In genomic region chr16:89720520-89720858, GRCh38 we compare ENCODE assay signal across 8 cellular contexts. TPM values are rescaled to one million over a fixed set of nuclear protein-coding genes. Genes with fewer than 3 reads are reported as not detected.
DNase-seq lines count a peak whose midpoint lies in the region; ATAC-seq and TF ChIP-seq lines count a peak whose summit lies in the region.

No MANE protein-coding gene starts in this region.

- intact Hi-C loops in esophagus muscularis mucosa (cut with DNase I): loop anchor here (5.0 kb wide), 1 partner anchor 147 kb away; no protein-coding TSS in a partner anchor

- TF ChIP-seq POLR2A in esophagus muscularis mucosa (IDR thresholded peaks at IDR 0.05; ENCODE audit: low read depth): no peak

- no peak for TF ChIP-seq EP300 in esophagus muscularis mucosa (IDR thresholded peaks at IDR 0.05)

- peaks cover 49% of the 10 kb centered on the region for H3K4me1 Mint-ChIP-seq in nephron progenitor cell

- no peaks in the 10 kb centered on the region; the same call in 1 of the 2 replicates for H3K9me3 ChIP-seq in SJSA1 (replicated peaks)
- H3K9me3 ChIP-seq in esophagus muscularis mucosa: no peaks in the 10 kb centered on the region

- H3K9me3 Mint-ChIP-seq in nephron progenitor cell: no peaks in the 10 kb centered on the region

- no peaks in the 10 kb centered on the region for H3K27me3 ChIP-seq in SJSA1 (replicated peaks)
- no peaks in the 10 kb centered on the region for H3K27me3 ChIP-seq in esophagus muscularis mucosa

- DNase-seq in NCI-H82 (lab: John Stamatoyannopoulos, UW) (peak; percentile 74), NCI-H82 treated with DMSO at 0.1 percent for 48 hours (lab: John Stamatoyannopoulos, UW; ENCODE audit: unreplicated experiment) (no peak), SJSA1 (ENCODE audit: low read depth in 1 of 2, low spot score in 2 of 2) (peak in 1 of 2 experiments; percentile 46), esophagus muscularis mucosa (ENCODE audit: extremely low spot score) (peak; percentile 90), nephron progenitor cell (peak; percentile 83), HK-2 (ENCODE audit: unreplicated experiment) (no peak)

- H3K27ac Mint-ChIP-seq in nephron progenitor cell: no peak overlapping the region

- H3K27ac ChIP-seq in SJSA1 (peak overlapping the region; percentile 65), esophagus muscularis mucosa (replicated peaks in 1 of 4) (peak overlapping the region; percentile 98 to 99 (median 99))

- peaks cover 46% of the 10 kb centered on the region for H3K36me3 ChIP-seq in SJSA1
- peaks cover 22 to 36% (median 34%) of the 10 kb centered on the region in 4 donors for H3K36me3 ChIP-seq in esophagus muscularis mucosa

- peaks cover 33% of the 10 kb centered on the region for H3K36me3 Mint-ChIP-seq in nephron progenitor cell (ENCODE audit: low read depth)

- TF ChIP-seq CTCF in esophagus muscularis mucosa (IDR thresholded peaks at IDR 0.05): no peak
- no peak for TF ChIP-seq CTCF in nephron progenitor cell (IDR thresholded peaks at IDR 0.05)

- H3K4me3 ChIP-seq in SJSA1 (peak overlapping the region; percentile 83), esophagus muscularis mucosa (peak overlapping the region; percentile 92 to 99 (median 94))

- H3K4me1 ChIP-seq in SJSA1 (replicated peaks): peaks cover 30% of the 10 kb centered on the region
- H3K4me1 ChIP-seq in esophagus muscularis mucosa: peaks cover 35 to 53% (median 44%) of the 10 kb centered on the region in 4 donors

- ATAC-seq in HG02798 (IDR thresholded peaks at IDR 0.05; ENCODE audit: poor library complexity, unreplicated experiment) (peak; percentile 30), GM18861 (IDR thresholded peaks at IDR 0.05; ENCODE audit: unreplicated experiment) (no peak)

- whole genome bisulfite sequencing in esophagus muscularis mucosa: 2% methylated on average over 11 of the region's 39 CpGs

- peak overlapping the region; percentile 91 for H3K4me3 Mint-ChIP-seq in nephron progenitor cell

- H3K27me3 Mint-ChIP-seq in nephron progenitor cell (ENCODE audit: low read depth, poor library complexity): peaks cover 13% of the 10 kb centered on the region

RNA-seq across cellular contexts. Expression of gene VPS9D1, which starts 0.2 kb away (rescaled TPM):
- total RNA-seq in SJSA1 (2014; rRNA removed; shearing (Covaris generic)): 4.5 and 8.1 TPM in 2 replicates
- total RNA-seq in esophagus muscularis mucosa: 10 to 100 TPM in 1 of 4 donors, 1 to 10 TPM in 3; 4.6 to 10.2 (median 7.1) TPM

RNA-seq across cellular contexts. Expression of gene ZNF276, which starts 0.8 kb away (rescaled TPM):
- 7.8 and 16.4 TPM in 2 replicates for total RNA-seq in SJSA1 (2014; rRNA removed; shearing (Covaris generic))
- total RNA-seq in esophagus muscularis mucosa: 10 to 100 TPM; 16.1 to 19.2 (median 17.2) TPM

RNA-seq across cellular contexts. Expression of gene SPATA2L, which starts 19.0 kb away (rescaled TPM):
- 12.1 and 18.4 TPM in 2 replicates for total RNA-seq in SJSA1 (2014; rRNA removed; shearing (Covaris generic))
- 10 to 100 TPM; 10.8 to 32.0 (median 21.9) TPM for total RNA-seq in esophagus muscularis mucosa

RNA-seq across cellular contexts. Expression of gene CDK10, which starts 34.0 kb away (rescaled TPM):
- 26.8 and 29.5 TPM in 2 replicates for total RNA-seq in SJSA1 (2014; rRNA removed; shearing (Covaris generic))
- 10 to 100 TPM; 20.8 to 45.1 (median 25.7) TPM for total RNA-seq in esophagus muscularis mucosa

Comparison
In these comparisons a context has a peak if more than half of its experiments do, and no peak if none do; other contexts are left out.
1. DNase-seq: peak in NCI-H82 (single experiment), esophagus muscularis mucosa (single experiment) and nephron progenitor cell (single experiment); none in NCI-H82 treated with DMSO at 0.1 percent for 48 hours (single experiment) and HK-2 (single experiment).